32 cellular contexts compared by ENCODE assay signal in genomic region chr6:5366941-5367340, GRCh38.
"Had no signal": no experiment of that assay in that cellular context is flagged by ENCODE, and none has a peak within 500 bp of the region (broad histone marks: within the 10 kb centered on the region; RNA-seq: fewer than 3 reads in every experiment).

No MANE protein-coding gene starts in this region.

- H3K27ac ChIP-seq: brain microvascular endothelial cell, esophagus muscularis mucosa, foreskin keratinocyte, WERI-Rb-1 had no signal

- ATAC-seq: activated CD4-positive, CD25-positive, alpha-beta regulatory T cell treated with anti-CD3 and anti-CD28 coated beads, Interleukin-2, amount 50 U/mL, for 24 hours; activated CD8-positive, alpha-beta T cell treated with anti-CD3 and anti-CD28 coated beads for 36 hours; activated T-cell treated with anti-CD3 and anti-CD28 coated beads, Interleukin-2, amount 50 U/mL, for 4 hours; activated T-helper 17 cell treated with anti-CD3 and anti-CD28 coated beads, Interleukin-2, amount 50 U/mL, for 72 hours; effector memory CD8-positive, alpha-beta T cell; T-helper 17 cell had no signal

- H3K36me3 ChIP-seq: brain microvascular endothelial cell, gastrocnemius medialis had no signal

- DNase-seq: activated B cell treated with CpG ODN at 0.5 μM for 24 hours; activated CD4-positive, alpha-beta T cell treated with anti-CD3 and anti-CD28 coated beads for 48 hours; activated CD4-positive, alpha-beta T cell treated with anti-CD3 and anti-CD28 coated beads, Interleukin-2, amount 50 U/mL, for 1 hour; activated CD4-positive, alpha-beta T cell treated with anti-CD3 and anti-CD28 coated beads, Interleukin-2, amount 50 U/mL, for 48 hours; activated CD8-positive, alpha-beta memory T cell treated with anti-CD3 and anti-CD28 coated beads for 24 hours; activated CD8-positive, alpha-beta T cell treated with anti-CD3 and anti-CD28 coated beads for 36 hours; activated effector memory CD4-positive, alpha-beta T cell treated with Interleukin-2 at 50 U/mL for 16 hours; activated gamma-delta T cell treated with Interleukin-2 at 50 U/mL for 16 hours; activated naive CD4-positive, alpha-beta T cell treated with anti-CD3 and anti-CD28 coated beads, Interleukin-2, amount 50 U/mL, for 16 hours; activated naive CD4-positive, alpha-beta T cell treated with Interleukin-2 at 50 U/mL for 16 hours; activated T-cell treated with anti-CD3 and anti-CD28 coated beads, Interleukin-2, amount 50 U/mL, for 4 hours; amniotic stem cell; anterior cingulate cortex; brain microvascular endothelial cell; caudate nucleus; cortex of kidney; dermis blood vessel endothelial cell; effector CD4-positive, alpha-beta T cell; effector memory CD8-positive, alpha-beta T cell; gastrocnemius medialis; glutamatergic neuron; T-helper 1 cell; T-helper 17 cell; T1000; WERI-Rb-1 had no signal

- H3K9me3 ChIP-seq: esophagus muscularis mucosa, gastrocnemius medialis had no signal

- H3K4me3 ChIP-seq: esophagus muscularis mucosa, gastrocnemius medialis had no signal

- FAIRE-seq: astrocyte, bronchial epithelial cell, colon had no signal

- H3K27me3 ChIP-seq: brain microvascular endothelial cell, esophagus muscularis mucosa, foreskin keratinocyte, gastrocnemius medialis had no signal
